Comparison of ENCODE assay signal across 1 cellular context in genomic region chr6:82953871-82954270, GRCh38.
TF ChIP-seq lines count a peak whose summit lies in the region.

No MANE protein-coding gene starts in this region.

TF ChIP-seq in K562, 482 proteins besides CTCF, POLR2A, EP300 and RAD21 (continued from another document and continues in another):
- TF ChIP-seq SIX5 (IDR thresholded peaks at IDR 0.05; ENCODE audit: borderline replicate concordance in 1 of 2, insufficient read depth in 1 of 2, low read depth in 1 of 2, low read length in 2 of 2) (no peak), GABPB2 (CRISPR knock-in tag; conservative IDR thresholded peaks at IDR 0.05) (no peak), CAMTA2 (CRISPR knock-in tag; conservative IDR thresholded peaks at IDR 0.05) (no peak), ZBTB8A (IDR thresholded peaks at IDR 0.05; ENCODE audit: partially characterized antibody) (no peak), NFYB (IDR thresholded peaks at IDR 0.05; ENCODE audit: extremely low read depth, insufficient read length) (no peak), NCOA2 (IDR thresholded peaks at IDR 0.05; ENCODE audit: partially characterized antibody in 2 of 2) (no peak), ETV1 (tag; conservative IDR thresholded peaks at IDR 0.05; ENCODE audit: low read depth) (peak; percentile 26; the same call in 1 of the 2 replicates), RBM14 (IDR thresholded peaks at IDR 0.05; ENCODE audit: borderline replicate concordance, insufficient read depth, low read depth, low read length) (no peak), POLR3G (IDR thresholded peaks at IDR 0.05; ENCODE audit: extremely low read depth, insufficient read length, insufficient replicate concordance) (no peak), ZNF253 (CRISPR knock-in tag; conservative IDR thresholded peaks at IDR 0.05) (no peak), TFAM (CRISPR knock-in tag; conservative IDR thresholded peaks at IDR 0.05) (no peak), JUN (IDR thresholded peaks at IDR 0.05; ENCODE audit: borderline replicate concordance, low read depth, low read length) (no peak), JUN (CRISPR knock-in tag; IDR thresholded peaks at IDR 0.05; ENCODE audit: borderline replicate concordance) (no peak), CBX2 (IDR thresholded peaks at IDR 0.05; ENCODE audit: insufficient read depth, low read length, poor library complexity, severe bottlenecking) (no peak), TOE1 (IDR thresholded peaks at IDR 0.05; ENCODE audit: borderline replicate concordance) (no peak), TOE1 (CRISPR knock-in tag; IDR thresholded peaks at IDR 0.05; ENCODE audit: borderline replicate concordance, low read depth) (no peak), KAT2B (IDR thresholded peaks at IDR 0.05; ENCODE audit: low read depth, low read length) (no peak), SMARCA4 (IDR thresholded peaks at IDR 0.05) (0 out of 2 replicates have a peak, but pooled peaks have one; percentile 12), ARID1B (IDR thresholded peaks at IDR 0.05) (0 out of 2 replicates have a peak, but pooled peaks have one; percentile 8), MCM7 (IDR thresholded peaks at IDR 0.05) (no peak), ZNF717 (CRISPR knock-in tag; IDR thresholded peaks at IDR 0.05) (no peak), ZNF282 (CRISPR knock-in tag; IDR thresholded peaks at IDR 0.05) (no peak), GATAD2A (IDR thresholded peaks at IDR 0.05) (no peak), GABPA (tag; conservative IDR thresholded peaks at IDR 0.05; ENCODE audit: low read depth) (no peak), ZNF639 (CRISPR knock-in tag; conservative IDR thresholded peaks at IDR 0.05 in 1 of 2, IDR thresholded peaks at IDR 0.05 in 1 of 2) (no peak), BMI1 (IDR thresholded peaks at IDR 0.05; ENCODE audit: low read length) (no peak), CC2D1A (IDR thresholded peaks at IDR 0.05) (no peak), PCBP1 (IDR thresholded peaks at IDR 0.05; ENCODE audit: low read depth, low read length, poor library complexity, severe bottlenecking) (no peak), TFAP4 (CRISPR knock-in tag; IDR thresholded peaks at IDR 0.05; ENCODE audit: borderline replicate concordance) (no peak), PKNOX1 (IDR thresholded peaks at IDR 0.05) (no peak), RREB1 (CRISPR knock-in tag; IDR thresholded peaks at IDR 0.05) (no peak), ATF3 (IDR thresholded peaks at IDR 0.05) (0 out of 2 replicates have a peak, but pooled peaks have one; percentile 10), ATF3 (CRISPR knock-in tag; conservative IDR thresholded peaks at IDR 0.05) (no peak), RCOR1 (IDR thresholded peaks at IDR 0.05; ENCODE audit: borderline replicate concordance in 1 of 2, low read depth in 2 of 2, low read length in 2 of 2) (peak in 1 of 2 experiments; percentile 41; a peak in 1 of 4 replicates), MAFG (tag; conservative IDR thresholded peaks at IDR 0.05) (no peak), SRF (CRISPR knock-in tag; IDR thresholded peaks at IDR 0.05) (no peak), MCM3 (IDR thresholded peaks at IDR 0.05) (no peak)
- TF ChIP-seq, protein P1, sequence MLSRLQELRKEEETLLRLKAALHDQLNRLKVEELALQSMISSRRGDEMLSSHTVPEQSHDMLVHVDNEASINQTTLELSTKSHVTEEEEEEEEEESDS (CRISPR knock-in tag; IDR thresholded peaks at IDR 0.05): no peak
- TF ChIP-seq, protein P2, sequence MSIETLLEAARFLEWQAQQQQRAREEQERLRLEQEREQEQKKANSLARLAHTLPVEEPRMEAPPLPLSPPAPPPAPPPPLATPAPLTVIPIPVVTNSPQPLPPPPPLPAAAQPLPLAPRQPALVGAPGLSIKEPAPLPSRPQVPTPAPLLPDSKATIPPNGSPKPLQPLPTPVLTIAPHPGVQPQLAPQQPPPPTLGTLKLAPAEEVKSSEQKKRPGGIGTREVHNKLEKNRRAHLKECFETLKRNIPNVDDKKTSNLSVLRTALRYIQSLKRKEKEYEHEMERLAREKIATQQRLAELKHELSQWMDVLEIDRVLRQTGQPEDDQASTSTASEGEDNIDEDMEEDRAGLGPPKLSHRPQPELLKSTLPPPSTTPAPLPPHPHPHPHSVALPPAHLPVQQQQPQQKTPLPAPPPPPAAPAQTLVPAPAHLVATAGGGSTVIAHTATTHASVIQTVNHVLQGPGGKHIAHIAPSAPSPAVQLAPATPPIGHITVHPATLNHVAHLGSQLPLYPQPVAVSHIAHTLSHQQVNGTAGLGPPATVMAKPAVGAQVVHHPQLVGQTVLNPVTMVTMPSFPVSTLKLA (conservative IDR thresholded peaks at IDR 0.05): no peak
- TF ChIP-seq, protein P3, sequence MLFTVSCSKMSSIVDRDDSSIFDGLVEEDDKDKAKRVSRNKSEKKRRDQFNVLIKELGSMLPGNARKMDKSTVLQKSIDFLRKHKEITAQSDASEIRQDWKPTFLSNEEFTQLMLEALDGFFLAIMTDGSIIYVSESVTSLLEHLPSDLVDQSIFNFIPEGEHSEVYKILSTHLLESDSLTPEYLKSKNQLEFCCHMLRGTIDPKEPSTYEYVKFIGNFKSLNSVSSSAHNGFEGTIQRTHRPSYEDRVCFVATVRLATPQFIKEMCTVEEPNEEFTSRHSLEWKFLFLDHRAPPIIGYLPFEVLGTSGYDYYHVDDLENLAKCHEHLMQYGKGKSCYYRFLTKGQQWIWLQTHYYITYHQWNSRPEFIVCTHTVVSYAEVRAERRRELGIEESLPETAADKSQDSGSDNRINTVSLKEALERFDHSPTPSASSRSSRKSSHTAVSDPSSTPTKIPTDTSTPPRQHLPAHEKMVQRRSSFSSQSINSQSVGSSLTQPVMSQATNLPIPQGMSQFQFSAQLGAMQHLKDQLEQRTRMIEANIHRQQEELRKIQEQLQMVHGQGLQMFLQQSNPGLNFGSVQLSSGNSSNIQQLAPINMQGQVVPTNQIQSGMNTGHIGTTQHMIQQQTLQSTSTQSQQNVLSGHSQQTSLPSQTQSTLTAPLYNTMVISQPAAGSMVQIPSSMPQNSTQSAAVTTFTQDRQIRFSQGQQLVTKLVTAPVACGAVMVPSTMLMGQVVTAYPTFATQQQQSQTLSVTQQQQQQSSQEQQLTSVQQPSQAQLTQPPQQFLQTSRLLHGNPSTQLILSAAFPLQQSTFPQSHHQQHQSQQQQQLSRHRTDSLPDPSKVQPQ (CRISPR knock-in tag; IDR thresholded peaks at IDR 0.05; ENCODE audit: borderline replicate concordance): no peak
- TF ChIP-seq, protein P4, sequence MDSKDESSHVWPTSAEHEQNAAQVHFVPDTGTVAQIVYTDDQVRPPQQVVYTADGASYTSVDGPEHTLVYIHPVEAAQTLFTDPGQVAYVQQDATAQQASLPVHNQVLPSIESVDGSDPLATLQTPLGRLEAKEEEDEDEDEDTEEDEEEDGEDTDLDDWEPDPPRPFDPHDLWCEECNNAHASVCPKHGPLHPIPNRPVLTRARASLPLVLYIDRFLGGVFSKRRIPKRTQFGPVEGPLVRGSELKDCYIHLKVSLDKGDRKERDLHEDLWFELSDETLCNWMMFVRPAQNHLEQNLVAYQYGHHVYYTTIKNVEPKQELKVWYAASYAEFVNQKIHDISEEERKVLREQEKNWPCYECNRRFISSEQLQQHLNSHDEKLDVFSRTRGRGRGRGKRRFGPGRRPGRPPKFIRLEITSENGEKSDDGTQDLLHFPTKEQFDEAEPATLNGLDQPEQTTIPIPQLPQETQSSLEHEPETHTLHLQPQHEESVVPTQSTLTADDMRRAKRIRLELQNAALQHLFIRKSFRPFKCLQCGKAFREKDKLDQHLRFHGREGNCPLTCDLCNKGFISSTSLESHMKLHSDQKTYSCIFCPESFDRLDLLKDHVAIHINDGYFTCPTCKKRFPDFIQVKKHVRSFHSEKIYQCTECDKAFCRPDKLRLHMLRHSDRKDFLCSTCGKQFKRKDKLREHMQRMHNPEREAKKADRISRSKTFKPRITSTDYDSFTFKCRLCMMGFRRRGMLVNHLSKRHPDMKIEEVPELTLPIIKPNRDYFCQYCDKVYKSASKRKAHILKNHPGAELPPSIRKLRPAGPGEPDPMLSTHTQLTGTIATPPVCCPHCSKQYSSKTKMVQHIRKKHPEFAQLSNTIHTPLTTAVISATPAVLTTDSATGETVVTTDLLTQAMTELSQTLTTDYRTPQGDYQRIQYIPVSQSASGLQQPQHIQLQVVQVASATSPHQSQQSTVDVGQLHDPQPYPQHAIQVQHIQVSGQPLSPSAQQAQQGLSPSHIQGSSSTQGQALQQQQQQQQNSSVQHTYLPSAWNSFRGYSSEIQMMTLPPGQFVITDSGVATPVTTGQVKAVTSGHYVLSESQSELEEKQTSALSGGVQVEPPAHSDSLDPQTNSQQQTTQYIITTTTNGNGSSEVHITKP (IDR thresholded peaks at IDR 0.05; ENCODE audit: partially characterized antibody): no peak
